14 cellular contexts compared by ENCODE assay signal in the genomic region with DNA sequence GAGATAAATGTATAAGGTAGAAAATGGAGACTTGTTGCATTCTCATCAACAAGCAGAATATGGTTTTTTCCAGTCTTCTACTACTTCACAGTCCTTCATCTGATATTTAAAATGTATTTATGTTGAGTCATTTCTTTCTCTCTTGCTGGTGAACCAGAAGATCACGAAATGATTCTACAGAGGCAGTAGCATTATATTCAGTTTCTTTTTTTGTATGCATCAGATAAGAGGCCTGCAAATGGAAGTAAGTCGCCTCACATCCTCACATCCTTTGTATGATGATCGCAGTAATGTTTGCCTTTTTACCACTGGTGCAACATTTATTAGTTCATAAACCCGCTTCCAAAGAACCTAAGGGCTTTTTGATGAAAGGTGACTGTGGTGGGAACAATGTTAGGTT. TPM values are rescaled to one million over a fixed set of nuclear protein-coding genes. Genes with fewer than 3 reads are reported as not detected.
DNase-seq lines count a peak whose midpoint lies in the region; ATAC-seq lines count a peak whose summit lies in the region.
"Had no signal": no experiment of that assay in that cellular context is flagged by ENCODE, and none has a peak within 500 bp of the region (broad histone marks: within the 10 kb centered on the region; RNA-seq: fewer than 3 reads in every experiment).

No MANE protein-coding gene starts in this region.

- H3K9me3 Mint-ChIP-seq in activated CD4-positive, alpha-beta T cell treated with anti-CD3 and anti-CD28 coated beads, Interleukin-2, amount 10 ng/mL, durations not matched to agents 7 days and 5 days, result no peaks in the 10 kb centered on the region
- H3K9me3 Mint-ChIP-seq in stimulated activated effector memory CD8-positive, alpha-beta T cell treated with anti-CD3 and anti-CD28 coated beads, Interleukin-12 subunit alpha, Interleukin-12 subunit beta, amount 100 ng/mL, for 72 hours, result no peaks in the 10 kb centered on the region

- POLR2A ChIA-PET in activated CD4-positive, alpha-beta T cell treated with anti-CD3 and anti-CD28 coated beads, Interleukin-2, amount 10 ng/mL, durations not matched to agents 7 days and 5 days (lab: Charles Lee), result interaction anchor here (0.6 kb wide), 1 partner anchor 56 kb away, joined by 5 read pairs; no protein-coding TSS in a partner anchor

- peak; percentile 42 for ATAC-seq in GM21619 (IDR thresholded peaks at IDR 0.05; ENCODE audit: unreplicated experiment)
- ATAC-seq in HG03280 (IDR thresholded peaks at IDR 0.05; ENCODE audit: unreplicated experiment), result peak; percentile 49
- ATAC-seq in stimulated activated effector memory CD8-positive, alpha-beta T cell treated with anti-CD3 and anti-CD28 coated beads, Interleukin-12 subunit alpha, Interleukin-12 subunit beta, amount 100 ng/mL, for 72 hours, result peak; percentile 90
- ATAC-seq: A549 had no signal

- peak overlapping the region; percentile 36 for H3K27ac Mint-ChIP-seq in activated CD4-positive, alpha-beta T cell treated with anti-CD3 and anti-CD28 coated beads, Interleukin-2, amount 10 ng/mL, durations not matched to agents 7 days and 5 days
- peak overlapping the region; percentile 70 for H3K27ac Mint-ChIP-seq in stimulated activated effector memory CD8-positive, alpha-beta T cell treated with anti-CD3 and anti-CD28 coated beads, Interleukin-12 subunit alpha, Interleukin-12 subunit beta, amount 100 ng/mL, for 72 hours

- H3K4me3 Mint-ChIP-seq in activated CD4-positive, alpha-beta T cell treated with anti-CD3 and anti-CD28 coated beads, Interleukin-2, amount 10 ng/mL, durations not matched to agents 7 days and 5 days, result no peak overlapping the region
- H3K4me3 Mint-ChIP-seq in stimulated activated effector memory CD8-positive, alpha-beta T cell treated with anti-CD3 and anti-CD28 coated beads, Interleukin-12 subunit alpha, Interleukin-12 subunit beta, amount 100 ng/mL, for 72 hours, result peak overlapping the region; percentile 38

- no peaks in the 10 kb centered on the region for H3K27me3 Mint-ChIP-seq in activated CD4-positive, alpha-beta T cell treated with anti-CD3 and anti-CD28 coated beads, Interleukin-2, amount 10 ng/mL, durations not matched to agents 7 days and 5 days

- H3K4me1 Mint-ChIP-seq in activated CD4-positive, alpha-beta T cell treated with anti-CD3 and anti-CD28 coated beads, Interleukin-2, amount 10 ng/mL, durations not matched to agents 7 days and 5 days, result peaks cover 49% of the 10 kb centered on the region
- H3K4me1 Mint-ChIP-seq in stimulated activated effector memory CD8-positive, alpha-beta T cell treated with anti-CD3 and anti-CD28 coated beads, Interleukin-12 subunit alpha, Interleukin-12 subunit beta, amount 100 ng/mL, for 72 hours, result peaks cover 55% of the 10 kb centered on the region

- peaks cover 59% of the 10 kb centered on the region for H3K36me3 Mint-ChIP-seq in activated CD4-positive, alpha-beta T cell treated with anti-CD3 and anti-CD28 coated beads, Interleukin-2, amount 10 ng/mL, durations not matched to agents 7 days and 5 days (ENCODE audit: low read depth)
- H3K36me3 Mint-ChIP-seq in stimulated activated effector memory CD8-positive, alpha-beta T cell treated with anti-CD3 and anti-CD28 coated beads, Interleukin-12 subunit alpha, Interleukin-12 subunit beta, amount 100 ng/mL, for 72 hours, result peaks cover 84% of the 10 kb centered on the region

- CTCF ChIA-PET in activated CD4-positive, alpha-beta T cell treated with anti-CD3 and anti-CD28 coated beads, Interleukin-2, amount 10 ng/mL, durations not matched to agents 7 days and 5 days (lab: Charles Lee), result interaction anchor here (1.0 kb wide), 1 partner anchor 43 kb away, joined by 3 read pairs; no protein-coding TSS in a partner anchor

- DNase-seq in activated CD4-positive, alpha-beta T cell treated with anti-CD3 and anti-CD28 coated beads, Interleukin-2, amount 10 ng/mL, durations not matched to agents 7 days and 5 days, result no peak
- DNase-seq in activated CD4-positive, alpha-beta T cell treated with anti-CD3 and anti-CD28 coated beads, Interleukin-2, amount 50 U/mL, for 48 hours, result no peak
- DNase-seq in stimulated activated effector memory CD8-positive, alpha-beta T cell treated with anti-CD3 and anti-CD28 coated beads, Interleukin-12 subunit alpha, Interleukin-12 subunit beta, amount 100 ng/mL, for 72 hours (ENCODE audit: low spot score in 2 of 2), result no peak
- DNase-seq in activated gamma-delta T cell treated with Interleukin-2 at 50 U/mL for 16 hours, result no peak
- no peak for DNase-seq in NCI-H2227 treated with DMSO at 0.1 percent for 48 hours (lab: John Stamatoyannopoulos, UW)
- DNase-seq in midbrain (lab: John Stamatoyannopoulos, UW), result no peak
- DNase-seq: dermis blood vessel endothelial cell, DMS 273 treated with DMSO at 0.1 percent for 48 hours, foreskin fibroblast had no signal

RNA-seq across cellular contexts. Expression of gene IL13, which starts 22.1 kb away (rescaled TPM):
- 1 to 10 TPM; 2.5 to 2.8 TPM for total RNA-seq in activated CD4-positive, alpha-beta T cell treated with anti-CD3 and anti-CD28 coated beads, Interleukin-2, amount 10 ng/mL, durations not matched to agents 7 days and 5 days
- total RNA-seq: dermis blood vessel endothelial cell, kidney epithelial cell had no signal

RNA-seq across cellular contexts. Expression of gene IL4, which starts 37.9 kb away (rescaled TPM):
- total RNA-seq in activated CD4-positive, alpha-beta T cell treated with anti-CD3 and anti-CD28 coated beads, Interleukin-2, amount 10 ng/mL, durations not matched to agents 7 days and 5 days, result not detected
- total RNA-seq: dermis blood vessel endothelial cell, kidney epithelial cell, smooth muscle cell had no signal
